ENCODE assay signal across 28 cellular contexts in genomic region chr15:58704155-58704825, GRCh38. TPM values are rescaled to one million over a fixed set of nuclear protein-coding genes. Genes with fewer than 3 reads are reported as not detected.
DNase-seq lines count a peak whose midpoint lies in the region; ATAC-seq and TF ChIP-seq lines count a peak whose summit lies in the region.
"Had no signal": no experiment of that assay in that cellular context is flagged by ENCODE, and none has a peak within 500 bp of the region (broad histone marks: within the 10 kb centered on the region; RNA-seq: fewer than 3 reads in every experiment).

No MANE protein-coding gene starts in this region.

- no peak overlapping the region for H2BK120ac ChIP-seq in IMR-90 (ENCODE audit: low read depth, low read length)
- no peak overlapping the region for H2BK120ac ChIP-seq in mesendoderm (ENCODE audit: low read depth, low read length)

- H3K23ac ChIP-seq in IMR-90 (ENCODE audit: low read depth, low read length) (no peak overlapping the region), mesendoderm (ENCODE audit: low read length) (no peak overlapping the region)

- H2BK20ac ChIP-seq in IMR-90 (ENCODE audit: low read depth, low read length): no peak overlapping the region

- H3K56ac ChIP-seq in IMR-90 (ENCODE audit: extremely low read depth, insufficient read depth, low read length) (no peak overlapping the region), mesendoderm (ENCODE audit: low read length) (no peak overlapping the region)

- TF ChIP-seq RAD21 in IMR-90 (IDR thresholded peaks at IDR 0.05; ENCODE audit: low read length): no peak

- H2AFZ ChIP-seq in IMR-90 (replicated peaks; ENCODE audit: low read length, poor library complexity) (no peak overlapping the region), smooth muscle cell (ENCODE audit: low read depth) (no peak overlapping the region), PC-9 (no peak overlapping the region)

- no CpG with 5 or more reads among the region's 3 CpGs for WGBS in IMR-90 (ENCODE audit: extremely low coverage in 2 of 2, insufficient read length in 1 of 2), 2 experiments
- WGBS in smooth muscle cell (ENCODE audit: low lambda C conversion rate): 72% methylated on average over 3 of the region's 3 CpGs
- no CpG with 5 or more reads among the region's 3 CpGs for WGBS in mesendoderm (ENCODE audit: extremely low coverage, insufficient coverage, low lambda C conversion rate)

- peaks cover 3% of the 10 kb centered on the region for H3K4me1 ChIP-seq in IMR-90 (ENCODE audit: control insufficient read depth, insufficient read depth, low read length)
- H3K4me1 ChIP-seq in smooth muscle cell (ENCODE audit: low read depth): no peaks in the 10 kb centered on the region
- H3K4me1 ChIP-seq in PC-9 (replicated peaks; ENCODE audit: insufficient read depth): no peaks in the 10 kb centered on the region
- no peaks in the 10 kb centered on the region for H3K4me1 ChIP-seq in mesendoderm (ENCODE audit: control insufficient read depth, low read depth, low read length)
- H3K4me1 ChIP-seq: breast epithelium, colonic mucosa, gastroesophageal sphincter, tibial artery had no signal

- peaks cover 3% of the 10 kb centered on the region; the same call in 1 of the 2 replicates for H3K9me1 ChIP-seq in IMR-90 (ENCODE audit: insufficient read depth, low read length)

- no peaks in the 10 kb centered on the region for H3K27me3 ChIP-seq in IMR-90 (ENCODE audit: control insufficient read depth, insufficient read depth, low read length)
- H3K27me3 ChIP-seq in smooth muscle cell (ENCODE audit: low read depth): no peaks in the 10 kb centered on the region
- no peaks in the 10 kb centered on the region for H3K27me3 ChIP-seq in PC-9 (ENCODE audit: insufficient read depth, low read depth)
- H3K27me3 ChIP-seq in mesendoderm (ENCODE audit: insufficient read depth, low read length, poor library complexity): no peaks in the 10 kb centered on the region
- H3K27me3 ChIP-seq: breast epithelium, colonic mucosa, gastroesophageal sphincter, tibial artery had no signal

- H3K14ac ChIP-seq in IMR-90 (replicated peaks; ENCODE audit: low read depth, low read length): 0 out of 2 replicates have a peak overlapping the region, but pooled peaks have one; percentile 45

- H2AK9ac ChIP-seq in IMR-90 (replicated peaks; ENCODE audit: low read depth, low read length, poor library complexity): no peak overlapping the region

- no peak overlapping the region; the same call in 1 of the 2 replicates for H4K91ac ChIP-seq in IMR-90 (ENCODE audit: insufficient read depth, low read depth, low read length)

- intact Hi-C loops in CD14-positive monocyte (cut with micrococcal nuclease) (no loop called here), IMR-90 (cut with micrococcal nuclease) (no loop called here), PC-9 (cut with micrococcal nuclease; ENCODE audit: unreplicated experiment) (loop anchor here (5.0 kb wide), 1 partner anchor 37 kb away; no protein-coding TSS in a partner anchor)

- H3K27ac ChIP-seq in IMR-90 (ENCODE audit: insufficient read depth, low read length) (0 out of 2 replicates have a peak overlapping the region, but pooled peaks have one; percentile 37), smooth muscle cell (ENCODE audit: low read depth) (no peak overlapping the region), PC-9 (no peak overlapping the region), mesendoderm (ENCODE audit: low read depth, low read length) (no peak overlapping the region)
- H3K27ac ChIP-seq: breast epithelium, colonic mucosa, gastroesophageal sphincter, psoas muscle, tibial artery had no signal

- H2BK15ac ChIP-seq in IMR-90 (ENCODE audit: low read depth, low read length) (no peak overlapping the region), mesendoderm (replicated peaks; ENCODE audit: low read depth) (no peak overlapping the region)

- H3K9me3 Mint-ChIP-seq in CD14-positive monocyte: peaks cover 4 to 14% (median 6%) of the 10 kb centered on the region in 7 donors

- no peaks in the 10 kb centered on the region for H3K27me3 Mint-ChIP-seq in CD14-positive monocyte (ENCODE audit: low read depth in 3 of 3)
- H3K27me3 Mint-ChIP-seq: activated CD4-positive, alpha-beta T cell treated with anti-CD3 and anti-CD28 coated beads, Interleukin-2, amount 10 ng/mL, durations not matched to agents 24 days and 14 days; activated CD8-positive, alpha-beta memory T cell treated with anti-CD3 and anti-CD28 coated beads, Interleukin-2, amount 10 ng/mL, durations not matched to agents 7 days and 5 days; activated naive CD4-positive, alpha-beta T cell treated with anti-CD3 and anti-CD28 coated beads, Interleukin-2, amount 10 ng/mL, durations not matched to agents 7 days and 5 days had no signal

- H3K18ac ChIP-seq in IMR-90 (ENCODE audit: low read depth, low read length) (no peak overlapping the region), mesendoderm (ENCODE audit: low read length) (no peak overlapping the region)

- H3K79me1 ChIP-seq in IMR-90 (ENCODE audit: low read depth in 1 of 2, low read length in 2 of 2) (peaks cover 29 to 62% of the 10 kb centered on the region in 2 experiments), mesendoderm (ENCODE audit: low read length) (peaks cover 8% of the 10 kb centered on the region)

- H3K4me3 Mint-ChIP-seq in CD14-positive monocyte: no peak overlapping the region
- H3K4me3 Mint-ChIP-seq: activated CD4-positive, alpha-beta T cell treated with anti-CD3 and anti-CD28 coated beads, Interleukin-2, amount 10 ng/mL, durations not matched to agents 24 days and 14 days; activated CD8-positive, alpha-beta memory T cell treated with anti-CD3 and anti-CD28 coated beads, Interleukin-2, amount 10 ng/mL, durations not matched to agents 7 days and 5 days; activated naive CD4-positive, alpha-beta T cell treated with anti-CD3 and anti-CD28 coated beads, Interleukin-2, amount 10 ng/mL, durations not matched to agents 7 days and 5 days; immature natural killer cell had no signal

- peaks cover 45 to 60% of the 10 kb centered on the region in 2 donors for H3K36me3 Mint-ChIP-seq in CD14-positive monocyte

- no peaks in the 10 kb centered on the region for H3K9me2 ChIP-seq in PC-9 (ENCODE audit: insufficient read depth)

- TF ChIP-seq POLR2A in IMR-90 (IDR thresholded peaks at IDR 0.05; ENCODE audit: low read depth, low read length): no peak

- TF ChIP-seq CTCF in CD14-positive monocyte (IDR thresholded peaks at IDR 0.05) (no peak), IMR-90 (conservative IDR thresholded peaks at IDR 0.05; ENCODE audit: low read depth, low read length) (no peak), smooth muscle cell (IDR thresholded peaks at IDR 0.05; ENCODE audit: borderline replicate concordance, insufficient read depth, poor library complexity, severe bottlenecking) (no peak), PC-9 (conservative IDR thresholded peaks at IDR 0.05) (no peak)

- peak; percentile 57 for ATAC-seq in IMR-90 (ENCODE audit: low read depth)
- ATAC-seq: activated CD8-positive, alpha-beta memory T cell treated with anti-CD3 and anti-CD28 coated beads, Interleukin-2, amount 10 ng/mL, durations not matched to agents 7 days and 5 days; gastroesophageal sphincter; psoas muscle; Right ventricle myocardium inferior had no signal

- no peak overlapping the region for H2BK5ac ChIP-seq in IMR-90 (ENCODE audit: low read depth, low read length, poor library complexity, severe bottlenecking)
- no peak overlapping the region for H2BK5ac ChIP-seq in mesendoderm (ENCODE audit: low read length)

- POLR2A ChIA-PET in IMR-90 (lab: Charles Lee; ENCODE audit: unreplicated experiment): no interaction called here
- POLR2A ChIA-PET in PC-9 (lab: Charles Lee; ENCODE audit: unreplicated experiment): no interaction called here

- H3K9me3 ChIP-seq in IMR-90 (ENCODE audit: control insufficient read depth, insufficient read depth, low read length) (no peaks in the 10 kb centered on the region), smooth muscle cell (replicated peaks; ENCODE audit: low read depth) (peaks cover under 1% of the 10 kb centered on the region), PC-9 (ENCODE audit: insufficient read depth, low read depth) (peaks cover 6% of the 10 kb centered on the region; the same call in 1 of the 2 replicates)
- H3K9me3 ChIP-seq: colonic mucosa, tibial artery had no signal

- peaks cover 25% of the 10 kb centered on the region for H3K4me1 Mint-ChIP-seq in CD14-positive monocyte

- no peak overlapping the region for H2AK5ac ChIP-seq in IMR-90 (ENCODE audit: low read depth, low read length)
- no peak overlapping the region for H2AK5ac ChIP-seq in mesendoderm (ENCODE audit: low read length)

- H3K36me3 ChIP-seq in IMR-90 (ENCODE audit: control insufficient read depth, insufficient read depth, low read length) (peaks cover 8% of the 10 kb centered on the region; the same call in 1 of the 2 replicates), smooth muscle cell (ENCODE audit: low read depth) (peaks cover 4% of the 10 kb centered on the region), PC-9 (ENCODE audit: low read depth) (peaks cover 8% of the 10 kb centered on the region; the same call in 1 of the 2 replicates), mesendoderm (ENCODE audit: control insufficient read depth, insufficient read depth, low read length) (no peaks in the 10 kb centered on the region)
- H3K36me3 ChIP-seq: breast epithelium, colonic mucosa had no signal

- DNase-seq in CD14-positive monocyte (ENCODE audit: low spot score): no peak
- peak; percentile 12 for DNase-seq in IMR-90
- DNase-seq in fibroblast of the conjunctiva (ENCODE audit: low read depth): peak; percentile 9
- no peak for DNase-seq in smooth muscle cell (lab: John Stamatoyannopoulos, UW; ENCODE audit: unreplicated experiment)
- no peak for DNase-seq in NCI-H2227 treated with DMSO at 0.1 percent for 48 hours (lab: John Stamatoyannopoulos, UW)
- no peak for DNase-seq in PC-9
- no peak for DNase-seq in mesendoderm
- DNase-seq: activated CD4-positive, alpha-beta T cell treated with anti-CD3 and anti-CD28 coated beads, Interleukin-2, amount 10 ng/mL, durations not matched to agents 24 days and 14 days; activated CD8-positive, alpha-beta memory T cell treated with anti-CD3 and anti-CD28 coated beads, Interleukin-2, amount 10 ng/mL, durations not matched to agents 7 days and 5 days; activated naive CD4-positive, alpha-beta T cell treated with anti-CD3 and anti-CD28 coated beads, Interleukin-2, amount 10 ng/mL, durations not matched to agents 7 days and 5 days; colonic mucosa; EL; GOT3; hypothalamus; immature natural killer cell; NCI-H1048; NCI-H187; NCI-H2171 treated with DMSO at 0.1 percent for 48 hours; NCI-H524; NK-92 treated with Interleukin-12 subunit alpha and Interleukin-12 subunit beta, amount 100 ng/mL, for 24 hours; nucleus accumbens; psoas muscle; SW 1271; T-helper 9 cell; tibial artery had no signal

- H3F3A ChIP-seq in smooth muscle cell (ENCODE audit: low read depth): no peaks in the 10 kb centered on the region
- H3F3A ChIP-seq in PC-9 (ENCODE audit: insufficient read depth, low read depth): no peaks in the 10 kb centered on the region

- H3K27ac Mint-ChIP-seq in CD14-positive monocyte: peak overlapping the region in 5 of 7 donors; percentile 13 to 80 (median 50)
- H3K27ac Mint-ChIP-seq: activated CD8-positive, alpha-beta memory T cell treated with anti-CD3 and anti-CD28 coated beads, Interleukin-2, amount 10 ng/mL, durations not matched to agents 7 days and 5 days; activated naive CD4-positive, alpha-beta T cell treated with anti-CD3 and anti-CD28 coated beads, Interleukin-2, amount 10 ng/mL, durations not matched to agents 7 days and 5 days had no signal

- peaks cover 43% of the 10 kb centered on the region for H4K20me1 ChIP-seq in IMR-90 (ENCODE audit: insufficient read depth, low read length)
- peaks cover 92% of the 10 kb centered on the region for H4K20me1 ChIP-seq in smooth muscle cell (ENCODE audit: low read depth)
- no peaks in the 10 kb centered on the region; the same call in 1 of the 2 replicates for H4K20me1 ChIP-seq in PC-9 (ENCODE audit: insufficient read depth)

- dilution Hi-C loops in IMR-90 (cut with HindIII; ENCODE audit: low sequenced_read_pairs, unreplicated experiment): no loop called here

- H3K9ac ChIP-seq in IMR-90 (ENCODE audit: low read depth, low read length) (no peak overlapping the region), smooth muscle cell (ENCODE audit: low read depth) (no peak overlapping the region), mesendoderm (ENCODE audit: low read length) (no peak overlapping the region)

- no peak overlapping the region for H3K4me3 ChIP-seq in IMR-90 (ENCODE audit: insufficient read depth, low read depth, low read length)
- no peak overlapping the region for H3K4me3 ChIP-seq in smooth muscle cell
- no peak overlapping the region for H3K4me3 ChIP-seq in PC-9
- H3K4me3 ChIP-seq in mesendoderm (ENCODE audit: low read length): no peak overlapping the region
- H3K4me3 ChIP-seq: breast epithelium, colonic mucosa, gastroesophageal sphincter, psoas muscle, tibial artery had no signal

- H3K4ac ChIP-seq in IMR-90 (ENCODE audit: low read depth, low read length): no peak overlapping the region
- no peak overlapping the region for H3K4ac ChIP-seq in mesendoderm (ENCODE audit: low read depth, low read length)

- in situ Hi-C loops in IMR-90 (cut with MboI; ENCODE audit: low sequenced_read_pairs): no loop called here

- no peak overlapping the region for H4K5ac ChIP-seq in IMR-90 (ENCODE audit: low read depth, low read length)
- no peak overlapping the region for H4K5ac ChIP-seq in mesendoderm (ENCODE audit: low read length)

- CTCF ChIA-PET in IMR-90 (lab: Yijun Ruan, JAX): no interaction called here
- CTCF ChIA-PET in PC-9 (lab: Charles Lee): no interaction called here

- BruUV-seq in IMR-90 (replicated peaks; lab: Mats Ljungman, UMichigan) (no TSS peak), PC-9 (replicated peaks; lab: Mats Ljungman, UMichigan) (no TSS peak)

- H3K79me2 ChIP-seq in smooth muscle cell (ENCODE audit: low read depth) (peaks cover 94% of the 10 kb centered on the region), PC-9 (ENCODE audit: low read depth) (peaks cover 71% of the 10 kb centered on the region), mesendoderm (ENCODE audit: control insufficient read depth, insufficient read depth, low read length) (peaks cover 16% of the 10 kb centered on the region)

- no peak overlapping the region for H3K4me2 ChIP-seq in IMR-90 (ENCODE audit: low read depth, low read length)
- H3K4me2 ChIP-seq in smooth muscle cell: peak overlapping the region; percentile 27
- H3K4me2 ChIP-seq in PC-9: no peak overlapping the region
- H3K4me2 ChIP-seq in mesendoderm (ENCODE audit: low read length): no peak overlapping the region

- H4K8ac ChIP-seq in IMR-90 (ENCODE audit: low read depth in 2 of 2, low read length in 2 of 2) (no peak overlapping the region), mesendoderm (ENCODE audit: low read depth, low read length) (no peak overlapping the region)

RNA-seq across cellular contexts. Expression of gene ADAM10, which starts 45.2 kb away (rescaled TPM):
- polyA plus RNA-seq in CD14-positive monocyte (100 to 1,000 TPM; 149 to 269 TPM), IMR-90 (2012; rRNA removed) (90.4 and 110 TPM in 2 replicates), smooth muscle cell (150 and 168 TPM in 2 replicates)
- total RNA-seq in IMR-90 (2012; rRNA removed) (185 and 217 TPM in 2 replicates), smooth muscle cell (200 and 239 TPM in 2 replicates), PC-9 (2021) (160 and 239 TPM in 2 replicates)
- polyA plus RNA-seq in IMR-90 (2012; cell fraction: cytosol; rRNA removed): 47.3 and 49.4 TPM in 2 replicates
- 11.6 and 52.2 TPM in 2 replicates for polyA plus RNA-seq in IMR-90 (2012; cell fraction: nucleus; rRNA removed; ENCODE audit: low replicate concordance)
- polyA plus RNA-seq in mesendoderm (2013, experiment 1 of 2): 96.4 TPM
- polyA plus RNA-seq in mesendoderm (2013, experiment 2 of 2): 94.7 TPM

Comparison
In these comparisons a context has a peak if more than half of its experiments do, and no peak if none do; other contexts are left out.
1. DNase-seq: peak in IMR-90 (single experiment) and fibroblast of the conjunctiva (single experiment); none in CD14-positive monocyte (single experiment), smooth muscle cell (single experiment), NCI-H2227 treated with DMSO at 0.1 percent for 48 hours (single experiment), PC-9 (0 of 2) and mesendoderm (single experiment).